20 cellular contexts compared by ENCODE assay signal in the genomic region with DNA sequence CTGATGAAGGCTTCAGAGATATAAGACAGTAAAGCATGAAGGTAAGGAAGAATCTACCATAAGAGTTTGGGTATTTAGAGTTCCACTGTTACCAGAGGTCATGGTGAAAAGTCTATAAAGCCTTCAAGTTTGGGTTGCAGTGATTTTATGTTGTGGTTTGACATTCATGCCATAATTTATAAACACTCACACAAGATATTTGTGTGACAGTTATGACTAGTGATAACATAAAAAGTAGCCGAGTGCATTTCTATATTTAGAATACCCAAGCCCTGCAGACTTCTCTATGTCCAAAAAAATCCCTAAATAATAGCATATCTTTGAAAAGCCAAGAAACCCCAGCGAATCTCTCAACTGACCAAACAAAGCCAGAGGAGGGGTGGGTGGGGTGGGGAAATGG.
DNase-seq lines count a peak whose midpoint lies in the region; ATAC-seq, FAIRE-seq and TF ChIP-seq lines count a peak whose summit lies in the region.
"Had no signal": no experiment of that assay in that cellular context is flagged by ENCODE, and none has a peak within 500 bp of the region (broad histone marks: within the 10 kb centered on the region; RNA-seq: fewer than 3 reads in every experiment).

No MANE protein-coding gene starts in this region.

- POLR2A ChIA-PET in CD8-positive, alpha-beta T cell (lab: Charles Lee), result no interaction called here

- H3K27ac ChIP-seq in CD8-positive, alpha-beta T cell (ENCODE audit: low read depth, low read length), result no peak overlapping the region
- H3K27ac ChIP-seq: C4-2B, HL-60 had no signal

- H3K27me3 Mint-ChIP-seq in CD8-positive, alpha-beta T cell (ENCODE audit: low read depth), result peaks cover 5% of the 10 kb centered on the region

- peak; percentile 35 for ATAC-seq in left ventricle myocardium superior
- no peak for ATAC-seq in Right ventricle myocardium inferior
- no peak for ATAC-seq in GM18873 (IDR thresholded peaks at IDR 0.05; ENCODE audit: low FRiP score, unreplicated experiment)
- ATAC-seq in CD8-positive, alpha-beta T cell, result no peak
- no peak for ATAC-seq in GM21717 (IDR thresholded peaks at IDR 0.05; ENCODE audit: unreplicated experiment)
- ATAC-seq: GM23338, K562 had no signal

- H3K4me1 Mint-ChIP-seq in CD8-positive, alpha-beta T cell (ENCODE audit: low read depth), result no peaks in the 10 kb centered on the region
- H3K4me1 Mint-ChIP-seq: GM23338 had no signal

- no peak for FAIRE-seq in HTR-8/SVneo (lab: Jason Lieb, UNC)
- FAIRE-seq: GM12891, H54, K562 had no signal

- intact Hi-C loops in left ventricle myocardium superior (cut with micrococcal nuclease), result no loop called here
- intact Hi-C loops in Right ventricle myocardium inferior (cut with DNase I), result no loop called here
- intact Hi-C loops in CD8-positive, alpha-beta T cell (cut with DNase I, micrococcal nuclease), result no loop called here

- CTCF ChIA-PET in CD8-positive, alpha-beta T cell (lab: Charles Lee), result no interaction called here

- H3K27me3 ChIP-seq in CD8-positive, alpha-beta T cell (ENCODE audit: insufficient read depth, low read length), result peaks cover 2% of the 10 kb centered on the region

- no peak overlapping the region for H3K4me3 Mint-ChIP-seq in CD8-positive, alpha-beta T cell
- H3K4me3 Mint-ChIP-seq: CD4-positive, alpha-beta T cell; GM23338 had no signal

- peaks cover 6% of the 10 kb centered on the region for H3K9me3 Mint-ChIP-seq in CD8-positive, alpha-beta T cell

- no peak for DNase-seq in left ventricle myocardium superior
- no peak for DNase-seq in Right ventricle myocardium inferior (ENCODE audit: missing footprints)
- DNase-seq in HTR-8/SVneo (ENCODE audit: insufficient read length, low spot score), result peak; percentile 10
- peak; percentile 6 for DNase-seq in hepatic stellate cell (ENCODE audit: low spot score)
- DNase-seq in CD8-positive, alpha-beta T cell, result no peak
- DNase-seq: 8988T; AML-193; CD4-positive, alpha-beta T cell; DMS79 treated with DMSO at 0.1 percent for 48 hours; EL; HCEC 1CT; IMR-90 had no signal

- no peak overlapping the region for H3K4me3 ChIP-seq in CD8-positive, alpha-beta T cell (ENCODE audit: low read depth, low read length)
- H3K4me3 ChIP-seq: GM23338, K562 had no signal

- no peaks in the 10 kb centered on the region for H3K36me3 ChIP-seq in CD8-positive, alpha-beta T cell (ENCODE audit: insufficient read depth, low read length)

- H3K9me3 ChIP-seq in CD8-positive, alpha-beta T cell (ENCODE audit: low read length), result no peaks in the 10 kb centered on the region

- no peaks in the 10 kb centered on the region for H3K36me3 Mint-ChIP-seq in CD8-positive, alpha-beta T cell

- H3K4me1 ChIP-seq in CD8-positive, alpha-beta T cell (ENCODE audit: insufficient read depth, low read length), result no peaks in the 10 kb centered on the region

- TF ChIP-seq CTCF in CD8-positive, alpha-beta T cell (IDR thresholded peaks at IDR 0.05), result no peak

- no peak overlapping the region for H3K27ac Mint-ChIP-seq in CD8-positive, alpha-beta T cell
- H3K27ac Mint-ChIP-seq: CD4-positive, alpha-beta T cell; GM23338 had no signal

Comparison
In these comparisons a context has a peak if more than half of its experiments do, and no peak if none do; other contexts are left out.
1. DNase-seq: peak in HTR-8/SVneo (single experiment) and hepatic stellate cell (single experiment); none in left ventricle myocardium superior (single experiment), Right ventricle myocardium inferior (single experiment) and CD8-positive, alpha-beta T cell (0 of 7).